1 cellular context compared by ENCODE assay signal in the genomic region with DNA sequence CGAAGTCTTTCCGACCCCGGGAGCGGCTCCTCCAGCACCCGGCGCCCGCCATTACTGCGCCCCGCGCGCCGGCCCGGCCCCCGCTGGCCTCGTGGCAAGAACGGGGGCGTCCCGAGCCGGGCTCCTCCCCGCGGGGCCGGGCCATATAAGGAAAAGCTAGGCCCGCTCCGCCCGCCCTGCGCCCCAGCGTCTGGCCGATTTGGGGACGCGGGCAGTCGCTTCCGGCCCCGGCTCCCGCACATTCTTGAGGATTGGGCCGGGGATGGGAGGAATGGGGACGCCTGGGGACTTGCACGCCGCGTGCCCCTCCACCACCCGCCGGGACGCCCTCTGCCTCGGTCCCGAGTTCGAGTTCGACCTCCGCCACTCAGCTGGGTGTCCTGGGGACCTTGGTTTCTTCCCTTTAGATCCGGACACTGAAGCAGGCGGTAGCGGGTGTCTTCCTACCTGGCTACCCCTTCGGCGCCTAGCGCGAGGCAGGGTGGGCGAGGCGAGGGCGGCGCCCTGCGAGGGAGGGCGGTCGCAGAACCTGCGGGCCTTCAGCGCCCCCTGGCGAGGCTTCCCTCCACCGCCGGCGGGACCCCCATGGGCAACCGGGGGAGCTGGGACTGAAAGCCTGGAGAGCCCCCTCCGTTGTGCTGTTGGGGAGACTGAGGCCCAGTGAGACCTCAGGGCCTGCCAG.
A peak's percentile ranks its signal among the peaks of the same experiment; 100 is the strongest.
TF ChIP-seq lines count a peak whose summit lies in the region.

No MANE protein-coding gene starts in this region.

TF ChIP-seq in WTC11, 78 proteins besides CTCF, POLR2A, EP300 and RAD21 (continued from another document and continues in another):
- TF ChIP-seq, protein P1, sequence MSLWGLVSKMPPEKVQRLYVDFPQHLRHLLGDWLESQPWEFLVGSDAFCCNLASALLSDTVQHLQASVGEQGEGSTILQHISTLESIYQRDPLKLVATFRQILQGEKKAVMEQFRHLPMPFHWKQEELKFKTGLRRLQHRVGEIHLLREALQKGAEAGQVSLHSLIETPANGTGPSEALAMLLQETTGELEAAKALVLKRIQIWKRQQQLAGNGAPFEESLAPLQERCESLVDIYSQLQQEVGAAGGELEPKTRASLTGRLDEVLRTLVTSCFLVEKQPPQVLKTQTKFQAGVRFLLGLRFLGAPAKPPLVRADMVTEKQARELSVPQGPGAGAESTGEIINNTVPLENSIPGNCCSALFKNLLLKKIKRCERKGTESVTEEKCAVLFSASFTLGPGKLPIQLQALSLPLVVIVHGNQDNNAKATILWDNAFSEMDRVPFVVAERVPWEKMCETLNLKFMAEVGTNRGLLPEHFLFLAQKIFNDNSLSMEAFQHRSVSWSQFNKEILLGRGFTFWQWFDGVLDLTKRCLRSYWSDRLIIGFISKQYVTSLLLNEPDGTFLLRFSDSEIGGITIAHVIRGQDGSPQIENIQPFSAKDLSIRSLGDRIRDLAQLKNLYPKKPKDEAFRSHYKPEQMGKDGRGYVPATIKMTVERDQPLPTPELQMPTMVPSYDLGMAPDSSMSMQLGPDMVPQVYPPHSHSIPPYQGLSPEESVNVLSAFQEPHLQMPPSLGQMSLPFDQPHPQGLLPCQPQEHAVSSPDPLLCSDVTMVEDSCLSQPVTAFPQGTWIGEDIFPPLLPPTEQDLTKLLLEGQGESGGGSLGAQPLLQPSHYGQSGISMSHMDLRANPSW (CRISPR knock-in tag; conservative IDR thresholded peaks at IDR 0.05; ENCODE audit: low read depth): no peak
- TF ChIP-seq, protein P2, sequence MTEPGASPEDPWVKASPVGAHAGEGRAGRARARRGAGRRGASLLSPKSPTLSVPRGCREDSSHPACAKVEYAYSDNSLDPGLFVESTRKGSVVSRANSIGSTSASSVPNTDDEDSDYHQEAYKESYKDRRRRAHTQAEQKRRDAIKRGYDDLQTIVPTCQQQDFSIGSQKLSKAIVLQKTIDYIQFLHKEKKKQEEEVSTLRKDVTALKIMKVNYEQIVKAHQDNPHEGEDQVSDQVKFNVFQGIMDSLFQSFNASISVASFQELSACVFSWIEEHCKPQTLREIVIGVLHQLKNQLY (CRISPR knock-in tag; IDR thresholded peaks at IDR 0.05): no peak
- TF ChIP-seq ZNF263 (CRISPR knock-in tag; IDR thresholded peaks at IDR 0.05; ENCODE audit: low read depth) (no peak), NR3C1 (CRISPR knock-in tag; conservative IDR thresholded peaks at IDR 0.05; ENCODE audit: low read depth) (no peak), CREB1 (CRISPR knock-in tag; IDR thresholded peaks at IDR 0.05) (no peak), JUN (CRISPR knock-in tag; IDR thresholded peaks at IDR 0.05) (no peak), ZNF138 (CRISPR knock-in tag; conservative IDR thresholded peaks at IDR 0.05) (0 out of 2 replicates have a peak, but pooled peaks have one; percentile 15), NR1H2 (CRISPR knock-in tag; IDR thresholded peaks at IDR 0.05) (no peak), FOXJ3 (CRISPR knock-in tag; IDR thresholded peaks at IDR 0.05; ENCODE audit: borderline replicate concordance) (no peak), HMGA2 (CRISPR knock-in tag; IDR thresholded peaks at IDR 0.05) (no peak), NFATC4 (CRISPR knock-in tag; IDR thresholded peaks at IDR 0.05) (no peak), OVOL2 (CRISPR knock-in tag; IDR thresholded peaks at IDR 0.05; ENCODE audit: borderline replicate concordance) (no peak), ZNF232 (CRISPR knock-in tag; IDR thresholded peaks at IDR 0.05) (peak; percentile 63; the same call in 1 of the 2 replicates), GTF2I (CRISPR knock-in tag; conservative IDR thresholded peaks at IDR 0.05) (0 out of 2 replicates have a peak, but pooled peaks have one; percentile 23), NFYB (CRISPR knock-in tag; conservative IDR thresholded peaks at IDR 0.05; ENCODE audit: low read depth) (no peak), TP53 (CRISPR knock-in tag; IDR thresholded peaks at IDR 0.05) (0 out of 2 replicates have a peak, but pooled peaks have one; percentile 29), ZBTB21 (CRISPR knock-in tag; IDR thresholded peaks at IDR 0.05; ENCODE audit: borderline replicate concordance) (peak; percentile 52; the same call in 1 of the 2 replicates), MYBL2 (CRISPR knock-in tag; IDR thresholded peaks at IDR 0.05) (no peak; the same call in 1 of the 2 replicates), SMAD4 (CRISPR knock-in tag; IDR thresholded peaks at IDR 0.05) (peak; percentile 61; the same call in 1 of the 2 replicates)
- TF ChIP-seq, protein P3, sequence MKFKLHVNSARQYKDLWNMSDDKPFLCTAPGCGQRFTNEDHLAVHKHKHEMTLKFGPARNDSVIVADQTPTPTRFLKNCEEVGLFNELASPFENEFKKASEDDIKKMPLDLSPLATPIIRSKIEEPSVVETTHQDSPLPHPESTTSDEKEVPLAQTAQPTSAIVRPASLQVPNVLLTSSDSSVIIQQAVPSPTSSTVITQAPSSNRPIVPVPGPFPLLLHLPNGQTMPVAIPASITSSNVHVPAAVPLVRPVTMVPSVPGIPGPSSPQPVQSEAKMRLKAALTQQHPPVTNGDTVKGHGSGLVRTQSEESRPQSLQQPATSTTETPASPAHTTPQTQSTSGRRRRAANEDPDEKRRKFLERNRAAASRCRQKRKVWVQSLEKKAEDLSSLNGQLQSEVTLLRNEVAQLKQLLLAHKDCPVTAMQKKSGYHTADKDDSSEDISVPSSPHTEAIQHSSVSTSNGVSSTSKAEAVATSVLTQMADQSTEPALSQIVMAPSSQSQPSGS (CRISPR knock-in tag; IDR thresholded peaks at IDR 0.05; ENCODE audit: borderline replicate concordance, low read depth): no peak
- TF ChIP-seq, protein P4, sequence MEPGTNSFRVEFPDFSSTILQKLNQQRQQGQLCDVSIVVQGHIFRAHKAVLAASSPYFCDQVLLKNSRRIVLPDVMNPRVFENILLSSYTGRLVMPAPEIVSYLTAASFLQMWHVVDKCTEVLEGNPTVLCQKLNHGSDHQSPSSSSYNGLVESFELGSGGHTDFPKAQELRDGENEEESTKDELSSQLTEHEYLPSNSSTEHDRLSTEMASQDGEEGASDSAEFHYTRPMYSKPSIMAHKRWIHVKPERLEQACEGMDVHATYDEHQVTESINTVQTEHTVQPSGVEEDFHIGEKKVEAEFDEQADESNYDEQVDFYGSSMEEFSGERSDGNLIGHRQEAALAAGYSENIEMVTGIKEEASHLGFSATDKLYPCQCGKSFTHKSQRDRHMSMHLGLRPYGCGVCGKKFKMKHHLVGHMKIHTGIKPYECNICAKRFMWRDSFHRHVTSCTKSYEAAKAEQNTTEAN (CRISPR knock-in tag; IDR thresholded peaks at IDR 0.05): peak; percentile 80
- TF ChIP-seq, protein P5, sequence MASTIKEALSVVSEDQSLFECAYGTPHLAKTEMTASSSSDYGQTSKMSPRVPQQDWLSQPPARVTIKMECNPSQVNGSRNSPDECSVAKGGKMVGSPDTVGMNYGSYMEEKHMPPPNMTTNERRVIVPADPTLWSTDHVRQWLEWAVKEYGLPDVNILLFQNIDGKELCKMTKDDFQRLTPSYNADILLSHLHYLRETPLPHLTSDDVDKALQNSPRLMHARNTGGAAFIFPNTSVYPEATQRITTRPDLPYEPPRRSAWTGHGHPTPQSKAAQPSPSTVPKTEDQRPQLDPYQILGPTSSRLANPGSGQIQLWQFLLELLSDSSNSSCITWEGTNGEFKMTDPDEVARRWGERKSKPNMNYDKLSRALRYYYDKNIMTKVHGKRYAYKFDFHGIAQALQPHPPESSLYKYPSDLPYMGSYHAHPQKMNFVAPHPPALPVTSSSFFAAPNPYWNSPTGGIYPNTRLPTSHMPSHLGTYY (CRISPR knock-in tag; IDR thresholded peaks at IDR 0.05): 0 out of 2 replicates have a peak, but pooled peaks have one; percentile 24
- TF ChIP-seq, protein P6, sequence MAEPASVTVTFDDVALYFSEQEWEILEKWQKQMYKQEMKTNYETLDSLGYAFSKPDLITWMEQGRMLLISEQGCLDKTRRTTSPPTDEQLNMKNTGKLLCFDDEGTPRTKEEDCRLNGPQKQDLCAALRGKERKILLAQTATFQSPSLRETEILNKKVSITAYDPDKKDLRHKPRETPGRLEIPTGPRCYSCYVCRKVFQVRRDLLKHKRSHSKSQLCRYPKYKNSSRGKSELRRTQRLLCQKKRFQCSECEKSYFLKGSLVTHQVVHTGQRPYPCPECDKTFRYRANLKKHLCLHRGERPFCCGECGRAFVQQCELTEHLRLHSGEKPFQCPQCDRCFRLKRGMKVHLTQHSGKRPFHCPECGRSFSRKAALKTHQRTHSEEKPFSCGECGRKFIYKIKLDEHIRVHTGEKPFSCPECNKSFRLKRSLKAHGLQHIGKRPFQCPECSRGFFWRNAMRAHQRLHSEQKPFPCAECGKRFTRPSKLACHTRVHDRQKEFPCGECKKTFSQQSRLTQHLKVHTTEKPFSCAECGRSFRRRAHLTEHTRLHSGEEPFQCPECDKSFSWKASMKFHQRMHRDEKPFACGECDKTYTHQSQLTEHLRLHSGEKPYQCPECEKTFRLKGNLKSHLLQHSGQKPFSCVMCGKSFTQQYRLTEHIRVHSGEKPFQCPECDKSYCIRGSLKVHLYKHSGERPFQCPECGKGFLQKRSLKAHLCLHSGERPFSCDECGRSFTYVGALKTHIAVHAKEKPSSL (CRISPR knock-in tag; conservative IDR thresholded peaks at IDR 0.05): no peak
- TF ChIP-seq, protein P7, sequence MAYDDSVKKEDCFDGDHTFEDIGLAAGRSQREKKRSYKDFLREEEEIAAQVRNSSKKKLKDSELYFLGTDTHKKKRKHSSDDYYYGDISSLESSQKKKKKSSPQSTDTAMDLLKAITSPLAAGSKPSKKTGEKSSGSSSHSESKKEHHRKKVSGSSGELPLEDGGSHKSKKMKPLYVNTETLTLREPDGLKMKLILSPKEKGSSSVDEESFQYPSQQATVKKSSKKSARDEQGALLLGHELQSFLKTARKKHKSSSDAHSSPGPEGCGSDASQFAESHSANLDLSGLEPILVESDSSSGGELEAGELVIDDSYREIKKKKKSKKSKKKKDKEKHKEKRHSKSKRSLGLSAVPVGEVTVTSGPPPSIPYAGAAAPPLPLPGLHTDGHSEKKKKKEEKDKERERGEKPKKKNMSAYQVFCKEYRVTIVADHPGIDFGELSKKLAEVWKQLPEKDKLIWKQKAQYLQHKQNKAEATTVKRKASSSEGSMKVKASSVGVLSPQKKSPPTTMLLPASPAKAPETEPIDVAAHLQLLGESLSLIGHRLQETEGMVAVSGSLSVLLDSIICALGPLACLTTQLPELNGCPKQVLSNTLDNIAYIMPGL (CRISPR knock-in tag; IDR thresholded peaks at IDR 0.05): peak; percentile 96
- TF ChIP-seq, protein P8, sequence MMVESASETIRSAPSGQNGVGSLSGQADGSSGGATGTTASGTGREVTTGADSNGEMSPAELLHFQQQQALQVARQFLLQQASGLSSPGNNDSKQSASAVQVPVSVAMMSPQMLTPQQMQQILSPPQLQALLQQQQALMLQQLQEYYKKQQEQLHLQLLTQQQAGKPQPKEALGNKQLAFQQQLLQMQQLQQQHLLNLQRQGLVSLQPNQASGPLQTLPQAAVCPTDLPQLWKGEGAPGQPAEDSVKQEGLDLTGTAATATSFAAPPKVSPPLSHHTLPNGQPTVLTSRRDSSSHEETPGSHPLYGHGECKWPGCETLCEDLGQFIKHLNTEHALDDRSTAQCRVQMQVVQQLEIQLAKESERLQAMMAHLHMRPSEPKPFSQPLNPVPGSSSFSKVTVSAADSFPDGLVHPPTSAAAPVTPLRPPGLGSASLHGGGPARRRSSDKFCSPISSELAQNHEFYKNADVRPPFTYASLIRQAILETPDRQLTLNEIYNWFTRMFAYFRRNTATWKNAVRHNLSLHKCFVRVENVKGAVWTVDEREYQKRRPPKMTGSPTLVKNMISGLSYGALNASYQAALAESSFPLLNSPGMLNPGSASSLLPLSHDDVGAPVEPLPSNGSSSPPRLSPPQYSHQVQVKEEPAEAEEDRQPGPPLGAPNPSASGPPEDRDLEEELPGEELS (CRISPR knock-in tag; IDR thresholded peaks at IDR 0.05): no peak; the same call in none of the 2 replicates
- TF ChIP-seq, protein P9, sequence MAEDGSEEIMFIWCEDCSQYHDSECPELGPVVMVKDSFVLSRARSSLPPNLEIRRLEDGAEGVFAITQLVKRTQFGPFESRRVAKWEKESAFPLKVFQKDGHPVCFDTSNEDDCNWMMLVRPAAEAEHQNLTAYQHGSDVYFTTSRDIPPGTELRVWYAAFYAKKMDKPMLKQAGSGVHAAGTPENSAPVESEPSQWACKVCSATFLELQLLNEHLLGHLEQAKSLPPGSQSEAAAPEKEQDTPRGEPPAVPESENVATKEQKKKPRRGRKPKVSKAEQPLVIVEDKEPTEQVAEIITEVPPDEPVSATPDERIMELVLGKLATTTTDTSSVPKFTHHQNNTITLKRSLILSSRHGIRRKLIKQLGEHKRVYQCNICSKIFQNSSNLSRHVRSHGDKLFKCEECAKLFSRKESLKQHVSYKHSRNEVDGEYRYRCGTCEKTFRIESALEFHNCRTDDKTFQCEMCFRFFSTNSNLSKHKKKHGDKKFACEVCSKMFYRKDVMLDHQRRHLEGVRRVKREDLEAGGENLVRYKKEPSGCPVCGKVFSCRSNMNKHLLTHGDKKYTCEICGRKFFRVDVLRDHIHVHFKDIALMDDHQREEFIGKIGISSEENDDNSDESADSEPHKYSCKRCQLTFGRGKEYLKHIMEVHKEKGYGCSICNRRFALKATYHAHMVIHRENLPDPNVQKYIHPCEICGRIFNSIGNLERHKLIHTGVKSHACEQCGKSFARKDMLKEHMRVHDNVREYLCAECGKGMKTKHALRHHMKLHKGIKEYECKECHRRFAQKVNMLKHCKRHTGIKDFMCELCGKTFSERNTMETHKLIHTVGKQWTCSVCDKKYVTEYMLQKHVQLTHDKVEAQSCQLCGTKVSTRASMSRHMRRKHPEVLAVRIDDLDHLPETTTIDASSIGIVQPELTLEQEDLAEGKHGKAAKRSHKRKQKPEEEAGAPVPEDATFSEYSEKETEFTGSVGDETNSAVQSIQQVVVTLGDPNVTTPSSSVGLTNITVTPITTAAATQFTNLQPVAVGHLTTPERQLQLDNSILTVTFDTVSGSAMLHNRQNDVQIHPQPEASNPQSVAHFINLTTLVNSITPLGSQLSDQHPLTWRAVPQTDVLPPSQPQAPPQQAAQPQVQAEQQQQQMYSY (CRISPR knock-in tag; IDR thresholded peaks at IDR 0.05): no peak
- TF ChIP-seq, protein P10, sequence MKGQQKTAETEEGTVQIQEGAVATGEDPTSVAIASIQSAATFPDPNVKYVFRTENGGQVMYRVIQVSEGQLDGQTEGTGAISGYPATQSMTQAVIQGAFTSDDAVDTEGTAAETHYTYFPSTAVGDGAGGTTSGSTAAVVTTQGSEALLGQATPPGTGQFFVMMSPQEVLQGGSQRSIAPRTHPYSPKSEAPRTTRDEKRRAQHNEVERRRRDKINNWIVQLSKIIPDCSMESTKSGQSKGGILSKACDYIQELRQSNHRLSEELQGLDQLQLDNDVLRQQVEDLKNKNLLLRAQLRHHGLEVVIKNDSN (CRISPR knock-in tag; IDR thresholded peaks at IDR 0.05): peak; percentile 60; the same call in 1 of the 2 replicates
- TF ChIP-seq, protein P11, sequence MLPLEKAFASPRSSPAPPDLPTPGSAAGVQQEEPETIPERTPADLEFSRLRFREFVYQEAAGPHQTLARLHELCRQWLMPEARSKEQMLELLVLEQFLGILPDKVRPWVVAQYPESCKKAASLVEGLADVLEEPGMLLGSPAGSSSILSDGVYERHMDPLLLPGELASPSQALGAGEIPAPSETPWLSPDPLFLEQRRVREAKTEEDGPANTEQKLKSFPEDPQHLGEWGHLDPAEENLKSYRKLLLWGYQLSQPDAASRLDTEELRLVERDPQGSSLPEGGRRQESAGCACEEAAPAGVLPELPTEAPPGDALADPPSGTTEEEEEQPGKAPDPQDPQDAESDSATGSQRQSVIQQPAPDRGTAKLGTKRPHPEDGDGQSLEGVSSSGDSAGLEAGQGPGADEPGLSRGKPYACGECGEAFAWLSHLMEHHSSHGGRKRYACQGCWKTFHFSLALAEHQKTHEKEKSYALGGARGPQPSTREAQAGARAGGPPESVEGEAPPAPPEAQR (CRISPR knock-in tag; IDR thresholded peaks at IDR 0.05): no peak
- TF ChIP-seq, protein P12, sequence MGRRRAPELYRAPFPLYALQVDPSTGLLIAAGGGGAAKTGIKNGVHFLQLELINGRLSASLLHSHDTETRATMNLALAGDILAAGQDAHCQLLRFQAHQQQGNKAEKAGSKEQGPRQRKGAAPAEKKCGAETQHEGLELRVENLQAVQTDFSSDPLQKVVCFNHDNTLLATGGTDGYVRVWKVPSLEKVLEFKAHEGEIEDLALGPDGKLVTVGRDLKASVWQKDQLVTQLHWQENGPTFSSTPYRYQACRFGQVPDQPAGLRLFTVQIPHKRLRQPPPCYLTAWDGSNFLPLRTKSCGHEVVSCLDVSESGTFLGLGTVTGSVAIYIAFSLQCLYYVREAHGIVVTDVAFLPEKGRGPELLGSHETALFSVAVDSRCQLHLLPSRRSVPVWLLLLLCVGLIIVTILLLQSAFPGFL (CRISPR knock-in tag; IDR thresholded peaks at IDR 0.05; ENCODE audit: borderline replicate concordance): no peak
